ENCODE assay signal across 8 cellular contexts in genomic region chr21:36320421-36321324, GRCh38. TPM values are rescaled to one million over a fixed set of nuclear protein-coding genes. Genes with fewer than 3 reads are reported as not detected.
DNase-seq lines count a peak whose midpoint lies in the region; ATAC-seq and TF ChIP-seq lines count a peak whose summit lies in the region.

No MANE protein-coding gene starts in this region.

- H3K4me1 ChIP-seq in left ventricle myocardium inferior = peaks cover 60% of the 10 kb centered on the region

- intact Hi-C loops in left ventricle myocardium inferior (cut with micrococcal nuclease) = loop anchor here (10.0 kb wide), 1 partner anchor 176 kb away; no protein-coding TSS in a partner anchor
- intact Hi-C loops in posterior cingulate gyrus (cut with DNase I) = loop anchor here (10.0 kb wide), 1 partner anchor 56 kb away; no protein-coding TSS in a partner anchor

- H3K36me3 ChIP-seq in left ventricle myocardium inferior = peaks cover 5% of the 10 kb centered on the region

- DNase-seq in DMS79 treated with DMSO at 0.1 percent for 48 hours (lab: John Stamatoyannopoulos, UW) = peak; percentile 66
- peak; percentile 41 for DNase-seq in NK-92 (lab: John Stamatoyannopoulos, UW; ENCODE audit: unreplicated experiment)
- peak in 44 of 56 donors; percentile 24 to 92 (median 72) for DNase-seq in amygdala (lab: John Stamatoyannopoulos, UW)
- peak; percentile 25 for DNase-seq in left ventricle myocardium inferior
- peak; percentile 48 to 95 (median 56) for DNase-seq in posterior cingulate gyrus
- DNase-seq in activated effector memory CD4-positive, alpha-beta T cell treated with Interleukin-2 at 50 U/mL for 16 hours = no peak

- no peaks in the 10 kb centered on the region for H3K27me3 ChIP-seq in left ventricle myocardium inferior (ENCODE audit: low read depth)

- H3K4me3 ChIP-seq in left ventricle myocardium inferior = peak overlapping the region; percentile 86

- ATAC-seq in GM19438 (IDR thresholded peaks at IDR 0.05; ENCODE audit: low read depth, unreplicated experiment) (peak; percentile 42), HG03558 (IDR thresholded peaks at IDR 0.05; ENCODE audit: extremely low read depth, unreplicated experiment) (peak; percentile 14)

- peak overlapping the region; percentile 95 for H3K27ac ChIP-seq in left ventricle myocardium inferior (replicated peaks)

- peak; percentile 23 for TF ChIP-seq CTCF in left ventricle myocardium inferior (IDR thresholded peaks at IDR 0.05; ENCODE audit: borderline replicate concordance)

- H3K9me3 ChIP-seq in left ventricle myocardium inferior (replicated peaks) = peaks cover 5% of the 10 kb centered on the region

RNA-seq across cellular contexts. Expression of gene MORC3, which starts 0.7 kb away (rescaled TPM):
- total RNA-seq in left ventricle myocardium inferior = 19.4 TPM
